ENCODE assay signal across 17 cellular contexts in genomic region chr18:37453754-37454153, GRCh38.
"Had no signal": no experiment of that assay in that cellular context is flagged by ENCODE, and none has a peak within 500 bp of the region (broad histone marks: within the 10 kb centered on the region; RNA-seq: fewer than 3 reads in every experiment).

No MANE protein-coding gene starts in this region.

- H3K27ac Mint-ChIP-seq: activated naive CD8-positive, alpha-beta T cell treated with anti-CD3 and anti-CD28 coated beads for 36 hours; activated T-cell treated with anti-CD3 and anti-CD28 coated beads, Interleukin-2, amount 50 U/mL, for 72 hours; nephron progenitor cell; stimulated activated effector memory CD8-positive, alpha-beta T cell treated with anti-CD3 and anti-CD28 coated beads, Interleukin-12 subunit alpha, Interleukin-12 subunit beta, amount 100 ng/mL, for 72 hours had no signal

- H3K4me3 ChIP-seq: cardiac muscle cell, coronary artery, gastroesophageal sphincter, lung had no signal

- H3K9ac ChIP-seq: parathyroid adenoma had no signal

- H3K9me3 Mint-ChIP-seq: activated naive CD8-positive, alpha-beta T cell treated with anti-CD3 and anti-CD28 coated beads for 36 hours; activated T-cell treated with anti-CD3 and anti-CD28 coated beads, Interleukin-2, amount 50 U/mL, for 72 hours; nephron progenitor cell had no signal

- H3K4me1 Mint-ChIP-seq: activated naive CD8-positive, alpha-beta T cell treated with anti-CD3 and anti-CD28 coated beads for 36 hours; stimulated activated effector memory CD8-positive, alpha-beta T cell treated with anti-CD3 and anti-CD28 coated beads, Interleukin-12 subunit alpha, Interleukin-12 subunit beta, amount 100 ng/mL, for 72 hours had no signal

- H3K4me3 Mint-ChIP-seq: activated naive CD8-positive, alpha-beta T cell treated with anti-CD3 and anti-CD28 coated beads for 36 hours; activated T-cell treated with anti-CD3 and anti-CD28 coated beads, Interleukin-2, amount 50 U/mL, for 72 hours; nephron progenitor cell; stimulated activated effector memory CD8-positive, alpha-beta T cell treated with anti-CD3 and anti-CD28 coated beads, Interleukin-12 subunit alpha, Interleukin-12 subunit beta, amount 100 ng/mL, for 72 hours had no signal

- H3K27me3 ChIP-seq: cardiac muscle cell, gastroesophageal sphincter had no signal

- H3K4me1 ChIP-seq: parathyroid adenoma had no signal

- H3K9me3 ChIP-seq: gastroesophageal sphincter had no signal

- DNase-seq: activated CD4-positive, alpha-beta T cell treated with anti-CD3 and anti-CD28 coated beads, Interleukin-2, amount 50 U/mL, for 4 hours; activated CD4-positive, CD25-positive, alpha-beta regulatory T cell treated with anti-CD3 and anti-CD28 coated beads, Interleukin-2, amount 50 U/mL, for 72 hours; activated gamma-delta T cell treated with Interleukin-2 at 50 U/mL for 16 hours; activated naive CD8-positive, alpha-beta T cell treated with anti-CD3 and anti-CD28 coated beads for 36 hours; activated T-cell treated with anti-CD3 and anti-CD28 coated beads, Interleukin-2, amount 50 U/mL, for 72 hours; aorta; effector CD4-positive, alpha-beta T cell; nephron progenitor cell; retina; small intestine; T-helper 9 cell had no signal

- ATAC-seq: activated T-cell treated with anti-CD3 and anti-CD28 coated beads, Interleukin-2, amount 50 U/mL, for 72 hours; stimulated activated effector memory CD8-positive, alpha-beta T cell treated with anti-CD3 and anti-CD28 coated beads, Interleukin-12 subunit alpha, Interleukin-12 subunit beta, amount 100 ng/mL, for 72 hours had no signal

- H3K36me3 ChIP-seq: cardiac muscle cell, gastroesophageal sphincter had no signal

- H3K36me3 Mint-ChIP-seq: activated naive CD8-positive, alpha-beta T cell treated with anti-CD3 and anti-CD28 coated beads for 36 hours; stimulated activated effector memory CD8-positive, alpha-beta T cell treated with anti-CD3 and anti-CD28 coated beads, Interleukin-12 subunit alpha, Interleukin-12 subunit beta, amount 100 ng/mL, for 72 hours had no signal

- H3K27me3 Mint-ChIP-seq: activated naive CD8-positive, alpha-beta T cell treated with anti-CD3 and anti-CD28 coated beads for 36 hours had no signal

- H3K27ac ChIP-seq: cardiac muscle cell, coronary artery, parathyroid adenoma had no signal
